8 cellular contexts compared by ENCODE assay signal in genomic region chr14:29584992-29585391, GRCh38.
A peak's percentile ranks its signal among the peaks of the same experiment; 100 is the strongest.
DNase-seq lines count a peak whose midpoint lies in the region; ATAC-seq lines count a peak whose summit lies in the region.

No MANE protein-coding gene starts in this region.

- peak overlapping the region; percentile 40 for H3K4me3 ChIP-seq in neuron (ENCODE audit: low read length)

- peak overlapping the region; percentile 57 for H2AFZ ChIP-seq in neuron (ENCODE audit: low read depth, low read length)

- H3K4me1 Mint-ChIP-seq in stimulated activated naive B cell treated with anti-CD40 and anti-IgM and Interleukin-4, amounts not matched to agents 10 μg/mL and 1 μg/mL and 100 μg/mL, for 72 hours = no peaks in the 10 kb centered on the region

- no peaks in the 10 kb centered on the region for H3K36me3 ChIP-seq in neuron (ENCODE audit: insufficient read depth, low read length)

- no peaks in the 10 kb centered on the region for H3K27me3 ChIP-seq in neuron (ENCODE audit: insufficient read depth, low read length)

- H3K27me3 Mint-ChIP-seq in stimulated activated naive B cell treated with anti-CD40 and anti-IgM and Interleukin-4, amounts not matched to agents 10 μg/mL and 1 μg/mL and 100 μg/mL, for 72 hours = no peaks in the 10 kb centered on the region

- H3K36me3 Mint-ChIP-seq in stimulated activated naive B cell treated with anti-CD40 and anti-IgM and Interleukin-4, amounts not matched to agents 10 μg/mL and 1 μg/mL and 100 μg/mL, for 72 hours = no peaks in the 10 kb centered on the region

- H3K27ac Mint-ChIP-seq in stimulated activated naive B cell treated with anti-CD40 and anti-IgM and Interleukin-4, amounts not matched to agents 10 μg/mL and 1 μg/mL and 100 μg/mL, for 72 hours = no peak overlapping the region

- peaks cover 0 to 2% of the 10 kb centered on the region in 2 donors for H3K9me3 Mint-ChIP-seq in stimulated activated naive B cell treated with anti-CD40 and anti-IgM and Interleukin-4, amounts not matched to agents 10 μg/mL and 1 μg/mL and 100 μg/mL, for 72 hours

- ATAC-seq in stimulated activated naive B cell treated with anti-CD40 and anti-IgM and Interleukin-4, amounts not matched to agents 10 μg/mL and 1 μg/mL and 100 μg/mL, for 72 hours (replicated peaks) = no peak
- ATAC-seq in GM18870 (IDR thresholded peaks at IDR 0.05; ENCODE audit: unreplicated experiment) = no peak

- H3K9me3 ChIP-seq in neuron (ENCODE audit: low read length) = no peaks in the 10 kb centered on the region

- no peak overlapping the region for H3K4me3 Mint-ChIP-seq in stimulated activated naive B cell treated with anti-CD40 and anti-IgM and Interleukin-4, amounts not matched to agents 10 μg/mL and 1 μg/mL and 100 μg/mL, for 72 hours

- peaks cover 17% of the 10 kb centered on the region for H3K4me1 ChIP-seq in neuron (ENCODE audit: insufficient read depth, low read length)

- DNase-seq in DMS 273 treated with DMSO at 0.1 percent for 48 hours (lab: John Stamatoyannopoulos, UW) = peak; percentile 11
- DNase-seq in NCI-H2227 (lab: John Stamatoyannopoulos, UW; ENCODE audit: unreplicated experiment) = peak; percentile 56
- peak; percentile 93 for DNase-seq in fibroblast of gingiva (ENCODE audit: low read depth)
- DNase-seq in stimulated activated naive B cell treated with anti-CD40 and anti-IgM and Interleukin-4, amounts not matched to agents 10 μg/mL and 1 μg/mL and 100 μg/mL, for 72 hours = no peak
- DNase-seq in stimulated activated CD4-positive, alpha-beta T cell treated with anti-CD3 and anti-CD28 coated beads, Interleukin-4, amount 100 ng/mL, for 24 hours = no peak
- no peak for DNase-seq in T1000 (lab: John Stamatoyannopoulos, UW)

Comparison
In these comparisons a context has a peak if more than half of its experiments do, and no peak if none do; other contexts are left out.
1. DNase-seq: peak in DMS 273 treated with DMSO at 0.1 percent for 48 hours (single experiment), NCI-H2227 (single experiment) and fibroblast of gingiva (single experiment); none in stimulated activated naive B cell treated with anti-CD40 and anti-IgM and Interleukin-4, amounts not matched to agents 10 μg/mL and 1 μg/mL and 100 μg/mL, for 72 hours (single experiment), stimulated activated CD4-positive, alpha-beta T cell treated with anti-CD3 and anti-CD28 coated beads, Interleukin-4, amount 100 ng/mL, for 24 hours (single experiment) and T1000 (single experiment).